Comparison of ENCODE assay signal across 8 cellular contexts in genomic region chr3:113051222-113051804, GRCh38.
DNase-seq lines count a peak whose midpoint lies in the region; ATAC-seq and TF ChIP-seq lines count a peak whose summit lies in the region.

No MANE protein-coding gene starts in this region.

- H3K4me3 Mint-ChIP-seq in WTC11 = no peak overlapping the region

- H3K4me1 Mint-ChIP-seq in WTC11 = 0 out of 2 replicates have a peak, but pooled peaks cover 3% of the 10 kb centered on the region

- peak; percentile 88 for TF ChIP-seq CTCF in WTC11 (IDR thresholded peaks at IDR 0.05)

- POLR2A ChIA-PET in WTC11 (lab: Charles Lee) = no interaction called here

- H3K9me3 Mint-ChIP-seq in WTC11 = peaks cover 4% of the 10 kb centered on the region

- H3K36me3 Mint-ChIP-seq in WTC11 = peaks cover 9% of the 10 kb centered on the region

- ATAC-seq in GM18870 (IDR thresholded peaks at IDR 0.05; ENCODE audit: unreplicated experiment) (peak; percentile 79), HG03135 (IDR thresholded peaks at IDR 0.05; ENCODE audit: unreplicated experiment) (peak; percentile 93), WTC11 (peak; percentile 99)

- peaks cover 2% of the 10 kb centered on the region; the same call in 1 of the 2 replicates for H3K27me3 Mint-ChIP-seq in WTC11 (ENCODE audit: low read depth)

- H3K27ac Mint-ChIP-seq in WTC11 = no peak overlapping the region

- DNase-seq in AG08395 (ENCODE audit: low spot score) (peak; percentile 86), NCI-H2227 (lab: John Stamatoyannopoulos, UW; ENCODE audit: unreplicated experiment) (peak; percentile 80), WTC11 (ENCODE audit: low spot score) (peak; percentile 90), kidney glomerular epithelial cell (lab: John Stamatoyannopoulos, UW) (peak; percentile 77)
- DNase-seq in central memory CD4-positive, alpha-beta T cell = peak; percentile 75
- DNase-seq in stimulated activated CD4-positive, alpha-beta T cell treated with anti-CD3 and anti-CD28 coated beads, Interleukin-1b, Interleukin-23, amount 100 ng/mL, for 48 hours = peak; percentile 85

- CTCF ChIA-PET in WTC11 (lab: Charles Lee) = interaction anchor here (0.6 to 3.9 kb wide), 6 partner anchors 18 to 238 kb away, joined by 3 to 28 read pairs (median 3); partner anchors contain the start of gene BOC

TF ChIP-seq in WTC11, 78 proteins besides CTCF, POLR2A, EP300 and RAD21:
- no peak for TF ChIP-seq ZNF416 (CRISPR knock-in tag; IDR thresholded peaks at IDR 0.05)
- TF ChIP-seq USF1 (CRISPR knock-in tag; IDR thresholded peaks at IDR 0.05) = peak; percentile 76; the same call in 1 of the 2 replicates
- peak; percentile 93 for TF ChIP-seq MAX (CRISPR knock-in tag; IDR thresholded peaks at IDR 0.05)
- no peak for TF ChIP-seq KAT7 (CRISPR knock-in tag; IDR thresholded peaks at IDR 0.05; ENCODE audit: borderline replicate concordance)
- TF ChIP-seq ZNF425 (CRISPR knock-in tag; conservative IDR thresholded peaks at IDR 0.05) = no peak
- TF ChIP-seq ATF6 (CRISPR knock-in tag; IDR thresholded peaks at IDR 0.05) = no peak
- TF ChIP-seq, protein P1, sequence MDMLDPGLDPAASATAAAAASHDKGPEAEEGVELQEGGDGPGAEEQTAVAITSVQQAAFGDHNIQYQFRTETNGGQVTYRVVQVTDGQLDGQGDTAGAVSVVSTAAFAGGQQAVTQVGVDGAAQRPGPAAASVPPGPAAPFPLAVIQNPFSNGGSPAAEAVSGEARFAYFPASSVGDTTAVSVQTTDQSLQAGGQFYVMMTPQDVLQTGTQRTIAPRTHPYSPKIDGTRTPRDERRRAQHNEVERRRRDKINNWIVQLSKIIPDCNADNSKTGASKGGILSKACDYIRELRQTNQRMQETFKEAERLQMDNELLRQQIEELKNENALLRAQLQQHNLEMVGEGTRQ (CRISPR knock-in tag; IDR thresholded peaks at IDR 0.05) = peak; percentile 76
- no peak for TF ChIP-seq MXD4 (CRISPR knock-in tag; IDR thresholded peaks at IDR 0.05; ENCODE audit: borderline replicate concordance)
- 0 out of 2 replicates have a peak, but pooled peaks have one; percentile 39 for TF ChIP-seq ETV6 (CRISPR knock-in tag; IDR thresholded peaks at IDR 0.05)

Comparison
In these comparisons a context has a peak if more than half of its experiments do, and no peak if none do; other contexts are left out.
1. Peak in every context shown above with its lines: DNase-seq and ATAC-seq.